1 cellular context compared by ENCODE assay signal in the genomic region with DNA sequence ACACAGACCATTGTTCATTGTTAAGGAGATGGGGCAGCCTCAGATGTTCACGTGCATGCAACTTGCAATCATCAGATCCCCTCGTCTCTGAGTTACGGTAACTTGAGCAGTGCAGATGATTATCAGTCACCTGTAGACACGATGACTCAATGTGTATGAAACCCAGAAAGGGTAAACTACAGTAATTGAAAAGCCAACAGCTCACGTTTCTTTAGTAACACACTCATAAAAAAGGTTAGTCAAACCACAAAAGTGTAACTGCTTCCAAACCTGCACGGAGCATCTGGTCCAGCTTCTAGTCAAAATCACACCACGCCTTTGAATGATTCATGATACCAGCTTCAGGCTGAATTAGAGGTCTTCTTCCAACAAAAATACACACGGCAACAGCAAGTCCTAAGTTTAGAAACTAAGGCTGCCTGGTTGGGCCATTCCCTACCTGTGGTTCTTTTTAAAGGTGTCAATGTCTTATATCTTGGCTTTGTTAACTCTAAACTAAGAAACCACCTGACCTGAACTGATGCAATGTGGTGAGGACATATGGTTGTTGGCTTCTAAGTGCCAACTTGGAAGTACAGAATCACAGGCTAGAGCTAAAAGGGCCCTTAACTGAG.
A peak's percentile ranks its signal among the peaks of the same experiment; 100 is the strongest.
TF ChIP-seq lines count a peak whose summit lies in the region.

No MANE protein-coding gene starts in this region.

TF ChIP-seq in K562, 482 proteins besides CTCF, POLR2A, EP300 and RAD21:
- 0 out of 2 replicates have a peak, but pooled peaks have one; percentile 27 for TF ChIP-seq ZEB2 (IDR thresholded peaks at IDR 0.05)
- peak; percentile 74; the same call in 1 of the 2 replicates for TF ChIP-seq SOX6 (IDR thresholded peaks at IDR 0.05)
- TF ChIP-seq JUND (IDR thresholded peaks at IDR 0.05; ENCODE audit: borderline replicate concordance, low read depth, low read length) = peak; percentile 58; the same call in 1 of the 2 replicates
- TF ChIP-seq JUND (tag; IDR thresholded peaks at IDR 0.05; ENCODE audit: borderline replicate concordance, low read depth, low read length) = peak; percentile 21; the same call in 1 of the 3 replicates
- TF ChIP-seq, protein P1, sequence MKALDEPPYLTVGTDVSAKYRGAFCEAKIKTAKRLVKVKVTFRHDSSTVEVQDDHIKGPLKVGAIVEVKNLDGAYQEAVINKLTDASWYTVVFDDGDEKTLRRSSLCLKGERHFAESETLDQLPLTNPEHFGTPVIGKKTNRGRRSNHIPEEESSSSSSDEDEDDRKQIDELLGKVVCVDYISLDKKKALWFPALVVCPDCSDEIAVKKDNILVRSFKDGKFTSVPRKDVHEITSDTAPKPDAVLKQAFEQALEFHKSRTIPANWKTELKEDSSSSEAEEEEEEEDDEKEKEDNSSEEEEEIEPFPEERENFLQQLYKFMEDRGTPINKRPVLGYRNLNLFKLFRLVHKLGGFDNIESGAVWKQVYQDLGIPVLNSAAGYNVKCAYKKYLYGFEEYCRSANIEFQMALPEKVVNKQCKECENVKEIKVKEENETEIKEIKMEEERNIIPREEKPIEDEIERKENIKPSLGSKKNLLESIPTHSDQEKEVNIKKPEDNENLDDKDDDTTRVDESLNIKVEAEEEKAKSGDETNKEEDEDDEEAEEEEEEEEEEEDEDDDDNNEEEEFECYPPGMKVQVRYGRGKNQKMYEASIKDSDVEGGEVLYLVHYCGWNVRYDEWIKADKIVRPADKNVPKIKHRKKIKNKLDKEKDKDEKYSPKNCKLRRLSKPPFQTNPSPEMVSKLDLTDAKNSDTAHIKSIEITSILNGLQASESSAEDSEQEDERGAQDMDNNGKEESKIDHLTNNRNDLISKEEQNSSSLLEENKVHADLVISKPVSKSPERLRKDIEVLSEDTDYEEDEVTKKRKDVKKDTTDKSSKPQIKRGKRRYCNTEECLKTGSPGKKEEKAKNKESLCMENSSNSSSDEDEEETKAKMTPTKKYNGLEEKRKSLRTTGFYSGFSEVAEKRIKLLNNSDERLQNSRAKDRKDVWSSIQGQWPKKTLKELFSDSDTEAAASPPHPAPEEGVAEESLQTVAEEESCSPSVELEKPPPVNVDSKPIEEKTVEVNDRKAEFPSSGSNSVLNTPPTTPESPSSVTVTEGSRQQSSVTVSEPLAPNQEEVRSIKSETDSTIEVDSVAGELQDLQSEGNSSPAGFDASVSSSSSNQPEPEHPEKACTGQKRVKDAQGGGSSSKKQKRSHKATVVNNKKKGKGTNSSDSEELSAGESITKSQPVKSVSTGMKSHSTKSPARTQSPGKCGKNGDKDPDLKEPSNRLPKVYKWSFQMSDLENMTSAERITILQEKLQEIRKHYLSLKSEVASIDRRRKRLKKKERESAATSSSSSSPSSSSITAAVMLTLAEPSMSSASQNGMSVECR (CRISPR knock-in tag; IDR thresholded peaks at IDR 0.05) = no peak
- no peak for TF ChIP-seq DIDO1 (tag; IDR thresholded peaks at IDR 0.05; ENCODE audit: low read depth)
- 0 out of 2 replicates have a peak, but pooled peaks have one; percentile 37 for TF ChIP-seq ZNF766 (CRISPR knock-in tag; conservative IDR thresholded peaks at IDR 0.05)
- TF ChIP-seq, protein P2, sequence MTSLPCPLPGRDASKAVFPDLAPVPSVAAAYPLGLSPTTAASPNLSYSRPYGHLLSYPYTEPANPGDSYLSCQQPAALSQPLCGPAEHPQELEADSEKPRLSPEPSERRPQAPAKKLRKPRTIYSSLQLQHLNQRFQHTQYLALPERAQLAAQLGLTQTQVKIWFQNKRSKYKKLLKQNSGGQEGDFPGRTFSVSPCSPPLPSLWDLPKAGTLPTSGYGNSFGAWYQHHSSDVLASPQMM (CRISPR knock-in tag; IDR thresholded peaks at IDR 0.05) = no peak
- peak; percentile 21; the same call in 1 of the 2 replicates for TF ChIP-seq MYC (IDR thresholded peaks at IDR 0.05; ENCODE audit: low read depth, low read length)
- no peak for TF ChIP-seq MYC (CRISPR knock-in tag; IDR thresholded peaks at IDR 0.05; ENCODE audit: borderline replicate concordance, low read depth)
- no peak for TF ChIP-seq CHCHD3 (CRISPR knock-in tag; IDR thresholded peaks at IDR 0.05)
- TF ChIP-seq FOSL1 (tag; conservative IDR thresholded peaks at IDR 0.05) = peak; percentile 65
- no peak for TF ChIP-seq GATA2 (CRISPR knock-in tag; IDR thresholded peaks at IDR 0.05)
- TF ChIP-seq GABPA (tag; conservative IDR thresholded peaks at IDR 0.05; ENCODE audit: low read depth) = no peak
- TF ChIP-seq, protein P3, sequence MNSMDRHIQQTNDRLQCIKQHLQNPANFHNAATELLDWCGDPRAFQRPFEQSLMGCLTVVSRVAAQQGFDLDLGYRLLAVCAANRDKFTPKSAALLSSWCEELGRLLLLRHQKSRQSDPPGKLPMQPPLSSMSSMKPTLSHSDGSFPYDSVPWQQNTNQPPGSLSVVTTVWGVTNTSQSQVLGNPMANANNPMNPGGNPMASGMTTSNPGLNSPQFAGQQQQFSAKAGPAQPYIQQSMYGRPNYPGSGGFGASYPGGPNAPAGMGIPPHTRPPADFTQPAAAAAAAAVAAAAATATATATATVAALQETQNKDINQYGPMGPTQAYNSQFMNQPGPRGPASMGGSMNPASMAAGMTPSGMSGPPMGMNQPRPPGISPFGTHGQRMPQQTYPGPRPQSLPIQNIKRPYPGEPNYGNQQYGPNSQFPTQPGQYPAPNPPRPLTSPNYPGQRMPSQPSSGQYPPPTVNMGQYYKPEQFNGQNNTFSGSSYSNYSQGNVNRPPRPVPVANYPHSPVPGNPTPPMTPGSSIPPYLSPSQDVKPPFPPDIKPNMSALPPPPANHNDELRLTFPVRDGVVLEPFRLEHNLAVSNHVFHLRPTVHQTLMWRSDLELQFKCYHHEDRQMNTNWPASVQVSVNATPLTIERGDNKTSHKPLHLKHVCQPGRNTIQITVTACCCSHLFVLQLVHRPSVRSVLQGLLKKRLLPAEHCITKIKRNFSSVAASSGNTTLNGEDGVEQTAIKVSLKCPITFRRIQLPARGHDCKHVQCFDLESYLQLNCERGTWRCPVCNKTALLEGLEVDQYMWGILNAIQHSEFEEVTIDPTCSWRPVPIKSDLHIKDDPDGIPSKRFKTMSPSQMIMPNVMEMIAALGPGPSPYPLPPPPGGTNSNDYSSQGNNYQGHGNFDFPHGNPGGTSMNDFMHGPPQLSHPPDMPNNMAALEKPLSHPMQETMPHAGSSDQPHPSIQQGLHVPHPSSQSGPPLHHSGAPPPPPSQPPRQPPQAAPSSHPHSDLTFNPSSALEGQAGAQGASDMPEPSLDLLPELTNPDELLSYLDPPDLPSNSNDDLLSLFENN (IDR thresholded peaks at IDR 0.05; ENCODE audit: low read depth in 2 of 2, low read length in 2 of 2) = no peak
- peak; percentile 45; the same call in 1 of the 2 replicates for TF ChIP-seq BHLHE40 (IDR thresholded peaks at IDR 0.05; ENCODE audit: low read length)
- TF ChIP-seq, protein P4, sequence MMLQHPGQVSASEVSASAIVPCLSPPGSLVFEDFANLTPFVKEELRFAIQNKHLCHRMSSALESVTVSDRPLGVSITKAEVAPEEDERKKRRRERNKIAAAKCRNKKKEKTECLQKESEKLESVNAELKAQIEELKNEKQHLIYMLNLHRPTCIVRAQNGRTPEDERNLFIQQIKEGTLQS (IDR thresholded peaks at IDR 0.05) = peak; percentile 59; the same call in 1 of the 2 replicates
- TF ChIP-seq, protein P4 (CRISPR knock-in tag; conservative IDR thresholded peaks at IDR 0.05) = no peak
- TF ChIP-seq, protein P5, sequence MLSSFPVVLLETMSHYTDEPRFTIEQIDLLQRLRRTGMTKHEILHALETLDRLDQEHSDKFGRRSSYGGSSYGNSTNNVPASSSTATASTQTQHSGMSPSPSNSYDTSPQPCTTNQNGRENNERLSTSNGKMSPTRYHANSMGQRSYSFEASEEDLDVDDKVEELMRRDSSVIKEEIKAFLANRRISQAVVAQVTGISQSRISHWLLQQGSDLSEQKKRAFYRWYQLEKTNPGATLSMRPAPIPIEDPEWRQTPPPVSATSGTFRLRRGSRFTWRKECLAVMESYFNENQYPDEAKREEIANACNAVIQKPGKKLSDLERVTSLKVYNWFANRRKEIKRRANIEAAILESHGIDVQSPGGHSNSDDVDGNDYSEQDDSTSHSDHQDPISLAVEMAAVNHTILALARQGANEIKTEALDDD (IDR thresholded peaks at IDR 0.05) = peak; percentile 49; the same call in 1 of the 2 replicates
